Comparison of ENCODE assay signal across 1 cellular context in genomic region chr7:107471292-107472070, GRCh38.
TF ChIP-seq lines count a peak whose summit lies in the region.

No MANE protein-coding gene starts in this region.

TF ChIP-seq in K562, 482 proteins besides CTCF, POLR2A, EP300 and RAD21:
- TF ChIP-seq CHAMP1 (IDR thresholded peaks at IDR 0.05) (no peak), MECOM (CRISPR knock-in tag; IDR thresholded peaks at IDR 0.05) (0 out of 2 replicates have a peak, but pooled peaks have one; percentile 39), ZNF318 (IDR thresholded peaks at IDR 0.05; ENCODE audit: borderline replicate concordance in 1 of 2, low read depth in 1 of 2) (peak in 1 of 2 experiments; percentile 65; a peak in 1 of 4 replicates), RBM17 (IDR thresholded peaks at IDR 0.05; ENCODE audit: borderline replicate concordance, low read depth, low read length) (0 out of 2 replicates have a peak, but pooled peaks have one; percentile 61), MBD1 (CRISPR knock-in tag; IDR thresholded peaks at IDR 0.05) (peak; percentile 54; the same call in 1 of the 2 replicates)
